9 cellular contexts compared by ENCODE assay signal in genomic region chr6:17101422-17102257, GRCh38. TPM values are rescaled to one million over a fixed set of nuclear protein-coding genes. Genes with fewer than 3 reads are reported as not detected.
DNase-seq lines count a peak whose midpoint lies in the region; ATAC-seq and TF ChIP-seq lines count a peak whose summit lies in the region.
"Had no signal": no experiment of that assay in that cellular context is flagged by ENCODE, and none has a peak within 500 bp of the region (broad histone marks: within the 10 kb centered on the region; RNA-seq: fewer than 3 reads in every experiment).

Gene STMND1 (plus strand): TSS chr6:17102050. CDS start chr6:17102258, 208 bp downstream.

- no peak within 1 kb of the TSS for H3K9ac ChIP-seq in parathyroid adenoma

- H3K27ac Mint-ChIP-seq in CD4-positive, CD25-positive, alpha-beta regulatory T cell: no peak within 1 kb of the TSS
- no peak within 1 kb of the TSS for H3K27ac Mint-ChIP-seq in T-helper 2 cell treated with Interferon-gamma antibody and Interleukin-4, amounts not matched to agents 5 μg/mL and 100 μg/mL, for 36 hours

- H3K4me1 ChIP-seq in CD4-positive, CD25-positive, alpha-beta regulatory T cell (ENCODE audit: control insufficient read depth, insufficient read depth, low read length, poor library complexity, severe bottlenecking): no peaks in the 10 kb centered on the region
- H3K4me1 ChIP-seq in parathyroid adenoma: peaks cover 4% of the 10 kb centered on the region

- no peaks in the 10 kb centered on the region for H3K79me2 ChIP-seq in parathyroid adenoma

- no peaks in the 10 kb centered on the region for H3K36me3 Mint-ChIP-seq in CD4-positive, CD25-positive, alpha-beta regulatory T cell
- no peaks in the 10 kb centered on the region for H3K36me3 Mint-ChIP-seq in T-helper 2 cell treated with Interferon-gamma antibody and Interleukin-4, amounts not matched to agents 5 μg/mL and 100 μg/mL, for 36 hours (ENCODE audit: low read depth)

- H3K27me3 Mint-ChIP-seq in CD4-positive, CD25-positive, alpha-beta regulatory T cell: peaks cover 42% of the 10 kb centered on the region
- H3K27me3 Mint-ChIP-seq in T-helper 2 cell treated with Interferon-gamma antibody and Interleukin-4, amounts not matched to agents 5 μg/mL and 100 μg/mL, for 36 hours (ENCODE audit: low read depth): peaks cover 36% of the 10 kb centered on the region

- TF ChIP-seq CTCF in parathyroid adenoma (IDR thresholded peaks at IDR 0.05): no peak

- H3K4me1 Mint-ChIP-seq in CD4-positive, CD25-positive, alpha-beta regulatory T cell: peaks cover 0 to 9% (median 1%) of the 10 kb centered on the region in 4 donors
- no peaks in the 10 kb centered on the region for H3K4me1 Mint-ChIP-seq in T-helper 2 cell treated with Interferon-gamma antibody and Interleukin-4, amounts not matched to agents 5 μg/mL and 100 μg/mL, for 36 hours (ENCODE audit: low read depth)

- H3K9me3 ChIP-seq in CD4-positive, CD25-positive, alpha-beta regulatory T cell (ENCODE audit: control insufficient read depth in 2 of 2, low read length in 2 of 2): no peaks in the 10 kb centered on the region
- H3K9me3 ChIP-seq in parathyroid adenoma (ENCODE audit: control insufficient read depth, low read length): no peaks in the 10 kb centered on the region
- H3K9me3 ChIP-seq: neutrophil had no signal

- H3K9me3 Mint-ChIP-seq in CD4-positive, CD25-positive, alpha-beta regulatory T cell: peaks cover 0 to 3% (median 0%) of the 10 kb centered on the region in 7 donors
- no peaks in the 10 kb centered on the region for H3K9me3 Mint-ChIP-seq in T-helper 2 cell treated with Interferon-gamma antibody and Interleukin-4, amounts not matched to agents 5 μg/mL and 100 μg/mL, for 36 hours

- H3K4me3 ChIP-seq in CD4-positive, CD25-positive, alpha-beta regulatory T cell (ENCODE audit: low read depth, low read length): no peak within 1 kb of the TSS
- peak within 1 kb of the TSS; percentile 57 for H3K4me3 ChIP-seq in parathyroid adenoma (ENCODE audit: low read depth, low read length)

- H3K36me3 ChIP-seq in CD4-positive, CD25-positive, alpha-beta regulatory T cell (ENCODE audit: control insufficient read depth, insufficient read depth, low read length): no peaks in the 10 kb centered on the region
- no peaks in the 10 kb centered on the region for H3K36me3 ChIP-seq in parathyroid adenoma (ENCODE audit: control insufficient read depth, insufficient read depth, low read length)
- H3K36me3 ChIP-seq: neutrophil had no signal

- DNase-seq in CD4-positive, CD25-positive, alpha-beta regulatory T cell: peak in 1 of 3 donors; percentile 32
- DNase-seq in T-helper 2 cell treated with Interferon-gamma antibody and Interleukin-4, amounts not matched to agents 5 μg/mL and 100 μg/mL, for 36 hours (ENCODE audit: low spot score): no peak
- peak; percentile 56 for DNase-seq in glomerular visceral epithelial cell (ENCODE audit: extremely low spot score)
- no peak for DNase-seq in NCI-H2227 (lab: John Stamatoyannopoulos, UW; ENCODE audit: unreplicated experiment)
- no peak for DNase-seq in HUDEP-2 (lab: John Stamatoyannopoulos, UW; ENCODE audit: unreplicated experiment in 76 of 76)
- DNase-seq in stimulated activated naive CD4-positive, alpha-beta T cell (lab: John Stamatoyannopoulos, UW): no peak

- H3K27me3 ChIP-seq in CD4-positive, CD25-positive, alpha-beta regulatory T cell (ENCODE audit: control insufficient read depth, insufficient read depth, low read length): peaks cover 11% of the 10 kb centered on the region
- no peaks in the 10 kb centered on the region for H3K27me3 ChIP-seq in parathyroid adenoma (ENCODE audit: control insufficient read depth, insufficient read depth, low read length)

- H2AFZ ChIP-seq in parathyroid adenoma: peak within 1 kb of the TSS; percentile 61

- peak within 1 kb of the TSS; percentile 80 for H3K4me2 ChIP-seq in parathyroid adenoma (ENCODE audit: low read length)

- ATAC-seq in CD4-positive, CD25-positive, alpha-beta regulatory T cell (ENCODE audit: low read depth in 2 of 2): no peak
- peak; percentile 67 for ATAC-seq in HG02852 (IDR thresholded peaks at IDR 0.05; ENCODE audit: unreplicated experiment)

- H3K27ac ChIP-seq in CD4-positive, CD25-positive, alpha-beta regulatory T cell (ENCODE audit: insufficient read depth, low read length, poor library complexity, severe bottlenecking): no peak within 1 kb of the TSS
- no peak within 1 kb of the TSS for H3K27ac ChIP-seq in parathyroid adenoma
- H3K27ac ChIP-seq: neutrophil had no signal

- peak within 1 kb of the TSS in 3 of 4 donors; percentile 19 to 76 (median 61) for H3K4me3 Mint-ChIP-seq in CD4-positive, CD25-positive, alpha-beta regulatory T cell
- H3K4me3 Mint-ChIP-seq in T-helper 2 cell treated with Interferon-gamma antibody and Interleukin-4, amounts not matched to agents 5 μg/mL and 100 μg/mL, for 36 hours: peak within 1 kb of the TSS; percentile 45

RNA-seq across cellular contexts. Expression of gene STMND1, which starts in this region (rescaled TPM):
- not detected for total RNA-seq in CD4-positive, CD25-positive, alpha-beta regulatory T cell
- polyA plus RNA-seq in CD4-positive, CD25-positive, alpha-beta regulatory T cell: not detected
